In genomic region chr19:39390460-39390758, GRCh38 we compare ENCODE assay signal across 1 cellular context.
TF ChIP-seq lines count a peak whose summit lies in the region.

No MANE protein-coding gene starts in this region.

TF ChIP-seq in HEK293, 187 proteins besides CTCF, POLR2A, EP300 and RAD21 (continued from another document):
- TF ChIP-seq PRDM6 (tag by site-specific recombination; IDR thresholded peaks at IDR 0.05): no peak
